ENCODE assay signal across 14 cellular contexts in genomic region chr6:33374359-33374910, GRCh38. TPM values are rescaled to one million over a fixed set of nuclear protein-coding genes. Genes with fewer than 3 reads are reported as not detected.
DNase-seq lines count a peak whose midpoint lies in the region; ATAC-seq, FAIRE-seq and TF ChIP-seq lines count a peak whose summit lies in the region.
"Had no signal": no experiment of that assay in that cellular context is flagged by ENCODE, and none has a peak within 500 bp of the region (broad histone marks: within the 10 kb centered on the region; RNA-seq: fewer than 3 reads in every experiment).

No MANE protein-coding gene starts in this region.

- no peaks in the 10 kb centered on the region for H3K27me3 Mint-ChIP-seq in natural killer cell treated with Interleukin-12 subunit alpha and Interleukin-12 subunit beta and Interleukin-15 and Interleukin-18, amount 100 ng/mL, for 72 hours
- H3K27me3 Mint-ChIP-seq in type B pancreatic cell (no peaks in the 10 kb centered on the region), Calu3 (ENCODE audit: unreplicated experiment) (no peaks in the 10 kb centered on the region)

- ATAC-seq in PC-3 (no peak), heart right ventricle (no peak)
- no peak for ATAC-seq in natural killer cell treated with Interleukin-12 subunit alpha and Interleukin-12 subunit beta and Interleukin-15 and Interleukin-18, amount 100 ng/mL, for 72 hours
- ATAC-seq: stimulated activated naive CD8-positive, alpha-beta T cell treated with anti-CD3 and anti-CD28 coated beads, Interleukin-15, Interleukin-2, amounts not matched to agents 100 U/mL and 50 U/mL, for 24 hours had no signal

- H3K4me3 ChIP-seq in PC-3 (ENCODE audit: low read length) (no peak overlapping the region), bronchial epithelial cell (ENCODE audit: low read depth, low read length) (no peak overlapping the region), heart right ventricle (no peak overlapping the region)
- H3K4me3 ChIP-seq: cardiac muscle cell, psoas muscle had no signal

- H3K9ac ChIP-seq in PC-3 (ENCODE audit: low read length), result no peak overlapping the region

- H3K36me3 Mint-ChIP-seq in natural killer cell treated with Interleukin-12 subunit alpha and Interleukin-12 subunit beta and Interleukin-15 and Interleukin-18, amount 100 ng/mL, for 72 hours, result no peaks in the 10 kb centered on the region
- H3K36me3 Mint-ChIP-seq in type B pancreatic cell (no peaks in the 10 kb centered on the region), Calu3 (ENCODE audit: insufficient read depth, unreplicated experiment) (no peaks in the 10 kb centered on the region)

- H3K27ac ChIP-seq in PC-3 (ENCODE audit: low read length), result no peak overlapping the region
- H3K27ac ChIP-seq in heart right ventricle, result peak overlapping the region in 4 of 10 donors; percentile 20 to 83 (median 44)
- H3K27ac ChIP-seq: cardiac muscle cell, psoas muscle had no signal

- no peaks in the 10 kb centered on the region for H3K9me3 Mint-ChIP-seq in natural killer cell treated with Interleukin-12 subunit alpha and Interleukin-12 subunit beta and Interleukin-15 and Interleukin-18, amount 100 ng/mL, for 72 hours
- no peaks in the 10 kb centered on the region for H3K9me3 Mint-ChIP-seq in type B pancreatic cell
- no peaks in the 10 kb centered on the region for H3K9me3 Mint-ChIP-seq in Calu3 (ENCODE audit: low read depth, unreplicated experiment)
- H3K9me3 Mint-ChIP-seq: T-helper 2 cell treated with Interferon-gamma antibody and Interleukin-4, amounts not matched to agents 5 μg/mL and 100 μg/mL, for 36 hours had no signal

- no peaks in the 10 kb centered on the region for H3K9me2 ChIP-seq in PC-3 (replicated peaks; ENCODE audit: low read length)

- H3K27ac Mint-ChIP-seq in natural killer cell treated with Interleukin-12 subunit alpha and Interleukin-12 subunit beta and Interleukin-15 and Interleukin-18, amount 100 ng/mL, for 72 hours, result peak overlapping the region; percentile 42 to 74
- peak overlapping the region; percentile 70 for H3K27ac Mint-ChIP-seq in type B pancreatic cell
- no peak overlapping the region for H3K27ac Mint-ChIP-seq in Calu3 (ENCODE audit: unreplicated experiment)
- H3K27ac Mint-ChIP-seq: T-helper 2 cell treated with Interferon-gamma antibody and Interleukin-4, amounts not matched to agents 5 μg/mL and 100 μg/mL, for 36 hours had no signal

- peaks cover 8% of the 10 kb centered on the region; the same call in 1 of the 2 replicates for H3K4me1 ChIP-seq in PC-3 (ENCODE audit: insufficient read depth, low read length)
- H3K4me1 ChIP-seq in heart right ventricle, result peaks cover 0 to 49% (median 13%) of the 10 kb centered on the region in 9 donors

- WGBS in heart right ventricle, 2 donors, result 67% methylated on average over 5 of the region's 5 CpGs

- CTCF ChIA-PET in PC-3 (lab: Charles Lee), result interaction anchor here (0.8 to 1.1 kb wide), 2 partner anchors 10 to 30 kb away, joined by 4 to 5 read pairs; no protein-coding TSS in a partner anchor
- CTCF ChIA-PET in Calu3 (lab: Charles Lee), result interaction anchor here (0.6 to 1.6 kb wide), 7 partner anchors 12 to 170 kb away, joined by 3 to 7 read pairs (median 3); partner anchors contain the start of gene HSD17B8

- DNase-seq in PC-3 (peak; percentile 42), bronchial epithelial cell (ENCODE audit: low read depth) (peak; percentile 37), type B pancreatic cell (ENCODE audit: extremely low spot score, unreplicated experiment) (no peak), Calu3 (no peak), COLO668 (lab: John Stamatoyannopoulos, UW; ENCODE audit: unreplicated experiment) (no peak), heart right ventricle (no peak)
- no peak for DNase-seq in natural killer cell treated with Interleukin-12 subunit alpha and Interleukin-12 subunit beta and Interleukin-15 and Interleukin-18, amount 100 ng/mL, for 72 hours (ENCODE audit: low spot score)
- DNase-seq: NCI-H1092; stimulated activated CD4-positive, alpha-beta T cell treated with anti-CD3 and anti-CD28 coated beads, Interleukin-4, amount 100 ng/mL, for 24 hours; stimulated activated naive CD8-positive, alpha-beta T cell treated with anti-CD3 and anti-CD28 coated beads, Interleukin-15, Interleukin-2, amounts not matched to agents 100 U/mL and 50 U/mL, for 24 hours had no signal

- no peaks in the 10 kb centered on the region for H3K79me2 ChIP-seq in PC-3 (ENCODE audit: low read length)

- POLR2A ChIA-PET in PC-3 (lab: Charles Lee; ENCODE audit: unreplicated experiment), result interaction anchor here (0.6 kb wide), 1 partner anchor 51 kb away, joined by 4 read pairs; no protein-coding TSS in a partner anchor

- no TSS peak for BruUV-seq in PC-3 (replicated peaks; lab: Mats Ljungman, UMichigan)
- BruUV-seq in Calu3 (replicated peaks; lab: Mats Ljungman, UMichigan), result no TSS peak

- peaks cover 10 to 23% of the 10 kb centered on the region in 2 donors for H3K4me1 Mint-ChIP-seq in natural killer cell treated with Interleukin-12 subunit alpha and Interleukin-12 subunit beta and Interleukin-15 and Interleukin-18, amount 100 ng/mL, for 72 hours (ENCODE audit: low read depth in 2 of 2)
- peaks cover 21% of the 10 kb centered on the region for H3K4me1 Mint-ChIP-seq in type B pancreatic cell (ENCODE audit: unreplicated experiment)
- peaks cover 26% of the 10 kb centered on the region for H3K4me1 Mint-ChIP-seq in Calu3 (ENCODE audit: low read depth, unreplicated experiment)

- no peak overlapping the region for H3K4me2 ChIP-seq in PC-3 (ENCODE audit: low read length)

- intact Hi-C loops in PC-3 (cut with micrococcal nuclease), result no loop called here
- intact Hi-C loops in Calu3 (cut with micrococcal nuclease; ENCODE audit: unreplicated experiment), result no loop called here
- intact Hi-C loops in heart right ventricle (cut with DNase I), result no loop called here

- H3K4me3 Mint-ChIP-seq in natural killer cell treated with Interleukin-12 subunit alpha and Interleukin-12 subunit beta and Interleukin-15 and Interleukin-18, amount 100 ng/mL, for 72 hours, result no peak overlapping the region
- H3K4me3 Mint-ChIP-seq in type B pancreatic cell (no peak overlapping the region), Calu3 (ENCODE audit: low read depth, unreplicated experiment) (no peak overlapping the region)
- H3K4me3 Mint-ChIP-seq: T-helper 2 cell treated with Interferon-gamma antibody and Interleukin-4, amounts not matched to agents 5 μg/mL and 100 μg/mL, for 36 hours had no signal

- no peak overlapping the region for H2AFZ ChIP-seq in PC-3 (ENCODE audit: low read length)

- no peaks in the 10 kb centered on the region for H3K27me3 ChIP-seq in PC-3 (ENCODE audit: low read length)
- no peaks in the 10 kb centered on the region for H3K27me3 ChIP-seq in bronchial epithelial cell (ENCODE audit: control insufficient read depth, insufficient read depth, low read length)
- H3K27me3 ChIP-seq in heart right ventricle, result no peaks in the 10 kb centered on the region
- H3K27me3 ChIP-seq: cardiac muscle cell had no signal

- H3F3A ChIP-seq in PC-3 (ENCODE audit: low read length, unreplicated experiment), result no peaks in the 10 kb centered on the region

- H3K36me3 ChIP-seq in PC-3 (ENCODE audit: low read depth, low read length) (no peaks in the 10 kb centered on the region), bronchial epithelial cell (ENCODE audit: control insufficient read depth, insufficient read depth, low read length) (no peaks in the 10 kb centered on the region), heart right ventricle (no peaks in the 10 kb centered on the region)
- H3K36me3 ChIP-seq: cardiac muscle cell had no signal

- TF ChIP-seq CTCF in PC-3 (conservative IDR thresholded peaks at IDR 0.05; ENCODE audit: low read depth, low read length) (no peak), bronchial epithelial cell (IDR thresholded peaks at IDR 0.05; ENCODE audit: insufficient read depth, low read length, severe bottlenecking) (no peak), type B pancreatic cell (conservative IDR thresholded peaks at IDR 0.05) (no peak), Calu3 (IDR thresholded peaks at IDR 0.05; ENCODE audit: unreplicated experiment) (no peak), heart right ventricle (IDR thresholded peaks at IDR 0.05) (no peak)

- no peaks in the 10 kb centered on the region for H3K9me3 ChIP-seq in PC-3 (ENCODE audit: low read length)
- no peaks in the 10 kb centered on the region for H3K9me3 ChIP-seq in heart right ventricle
- H3K9me3 ChIP-seq: psoas muscle had no signal

- no peak for FAIRE-seq in bronchial epithelial cell (lab: Jason Lieb, UNC)
- FAIRE-seq: RCC 7860 had no signal

- H4K20me1 ChIP-seq in PC-3 (ENCODE audit: low read length), result no peaks in the 10 kb centered on the region

RNA-seq across cellular contexts. Expression of gene KIFC1, which starts 17.2 kb away (rescaled TPM):
- 60.6 and 66.7 TPM in 2 replicates for total RNA-seq in PC-3 (2014; rRNA removed)
- 0.26 TPM in 2 replicates for total RNA-seq in bronchial epithelial cell
- 100 to 1,000 TPM in 1 of 2 donors, 10 to 100 TPM in 1; 52.9 to 115 TPM for total RNA-seq in natural killer cell treated with Interleukin-12 subunit alpha and Interleukin-12 subunit beta and Interleukin-15 and Interleukin-18, amount 100 ng/mL, for 72 hours
- 28.0 and 67.7 TPM in 2 replicates for total RNA-seq in type B pancreatic cell (ENCODE audit: low replicate concordance)
- 105 and 140 TPM in 2 replicates for total RNA-seq in Calu3 (2022)
- 1 to 10 TPM in 2 of 10 donors, under 1 TPM in 6, not detected in 2; 0.09 to 6.1 (median 0.36) TPM for total RNA-seq in heart right ventricle
- polyA plus RNA-seq in heart right ventricle, result under 1 TPM; 0.28 to 0.29 TPM

RNA-seq across cellular contexts. Expression of gene PHF1, which starts 36.4 kb away (rescaled TPM):
- total RNA-seq in PC-3 (2014; rRNA removed), result 36.6 and 40.3 TPM in 2 replicates
- 7.6 and 13.2 TPM in 2 replicates for total RNA-seq in bronchial epithelial cell
- total RNA-seq in natural killer cell treated with Interleukin-12 subunit alpha and Interleukin-12 subunit beta and Interleukin-15 and Interleukin-18, amount 100 ng/mL, for 72 hours, result 10 to 100 TPM; 46.5 to 66.6 TPM
- 23.8 and 49.6 TPM in 2 replicates for total RNA-seq in type B pancreatic cell (ENCODE audit: low replicate concordance)
- total RNA-seq in Calu3 (2022), result 62.4 and 68.3 TPM in 2 replicates
- total RNA-seq in heart right ventricle, result 10 to 100 TPM; 36.2 to 61.2 (median 48.9) TPM
- 100 to 1,000 TPM in 1 of 2 donors, 10 to 100 TPM in 1; 59.5 to 125 TPM for polyA plus RNA-seq in heart right ventricle

RNA-seq across cellular contexts. Expression of gene CUTA, which starts 43.5 kb away (rescaled TPM):
- total RNA-seq in PC-3 (2014; rRNA removed) (227 and 242 TPM in 2 replicates), bronchial epithelial cell (37.1 and 42.5 TPM in 2 replicates), type B pancreatic cell (ENCODE audit: low replicate concordance) (212 and 278 TPM in 2 replicates), Calu3 (2022) (170 and 172 TPM in 2 replicates), heart right ventricle (100 to 1,000 TPM in 9 of 10 donors, 10 to 100 TPM in 1; 99.8 to 132 (median 114) TPM)
- 100 to 1,000 TPM; 106 to 156 TPM for total RNA-seq in natural killer cell treated with Interleukin-12 subunit alpha and Interleukin-12 subunit beta and Interleukin-15 and Interleukin-18, amount 100 ng/mL, for 72 hours
- 100 to 1,000 TPM in 1 of 2 donors, 10 to 100 TPM in 1; 94.7 to 161 TPM for polyA plus RNA-seq in heart right ventricle

RNA-seq across cellular contexts. Expression of gene SYNGAP1, which starts 45.4 kb away (rescaled TPM):
- 1.9 and 2.9 TPM in 2 replicates for total RNA-seq in PC-3 (2014; rRNA removed)
- 0.79 and 0.90 TPM in 2 replicates for total RNA-seq in bronchial epithelial cell
- 10 to 100 TPM; 17.7 to 77.0 TPM for total RNA-seq in natural killer cell treated with Interleukin-12 subunit alpha and Interleukin-12 subunit beta and Interleukin-15 and Interleukin-18, amount 100 ng/mL, for 72 hours
- total RNA-seq in type B pancreatic cell (ENCODE audit: low replicate concordance), result 18.4 and 74.1 TPM in 2 replicates
- total RNA-seq in Calu3 (2022), result 18.8 and 24.9 TPM in 2 replicates
- 1 to 10 TPM; 3.6 to 8.5 (median 5.7) TPM for total RNA-seq in heart right ventricle
- 10 to 100 TPM in 1 of 2 donors, 1 to 10 TPM in 1; 3.1 to 10.2 TPM for polyA plus RNA-seq in heart right ventricle

RNA-seq across cellular contexts. Expression of gene DAXX, which starts 51.7 kb away (rescaled TPM):
- total RNA-seq in PC-3 (2014; rRNA removed) (35.1 and 40.3 TPM in 2 replicates), bronchial epithelial cell (27.4 and 53.1 TPM in 2 replicates), type B pancreatic cell (ENCODE audit: low replicate concordance) (43.6 and 47.0 TPM in 2 replicates), Calu3 (2022) (86.3 and 86.6 TPM in 2 replicates), heart right ventricle (10 to 100 TPM; 10.3 to 24.0 (median 15.9) TPM)
- 10 to 100 TPM; 80.5 to 99.5 TPM for total RNA-seq in natural killer cell treated with Interleukin-12 subunit alpha and Interleukin-12 subunit beta and Interleukin-15 and Interleukin-18, amount 100 ng/mL, for 72 hours
- polyA plus RNA-seq in heart right ventricle, result 10 to 100 TPM; 15.7 to 24.8 TPM

Comparison
In these comparisons a context has a peak if more than half of its experiments do, and no peak if none do; other contexts are left out.
1. DNase-seq: peak in PC-3 (single experiment) and bronchial epithelial cell (single experiment); none in natural killer cell treated with Interleukin-12 subunit alpha and Interleukin-12 subunit beta and Interleukin-15 and Interleukin-18, amount 100 ng/mL, for 72 hours (single experiment), type B pancreatic cell (single experiment), Calu3 (single experiment), COLO668 (single experiment) and heart right ventricle (0 of 2).